Comparison of ENCODE assay signal across 8 cellular contexts in the genomic region with DNA sequence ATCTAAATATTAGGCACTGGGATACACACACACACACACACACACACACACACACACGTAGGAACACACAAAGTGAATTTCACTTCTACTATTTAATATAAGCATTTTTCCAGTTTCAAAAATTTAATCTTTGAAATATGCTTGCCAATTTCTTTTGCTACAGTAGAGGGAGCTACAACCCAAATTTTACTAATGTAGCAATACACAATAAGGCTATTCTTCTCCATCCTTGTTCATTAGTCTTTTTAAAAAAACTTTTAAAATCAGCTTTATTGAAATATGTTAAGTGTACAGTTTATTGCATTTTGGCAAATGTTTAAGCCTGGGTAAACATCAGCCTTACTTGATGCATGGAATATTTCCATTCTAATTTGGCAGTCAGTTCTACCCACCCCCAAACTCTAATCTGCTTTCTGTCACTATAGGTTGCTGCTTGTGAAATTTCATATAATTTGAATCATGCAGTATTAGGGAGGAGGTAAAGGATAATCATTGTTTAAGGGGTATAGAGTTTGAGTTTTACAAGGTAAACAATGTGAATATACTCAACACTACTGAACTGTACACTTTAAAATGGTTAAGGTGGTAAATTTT.
DNase-seq lines count a peak whose midpoint lies in the region; ATAC-seq and TF ChIP-seq lines count a peak whose summit lies in the region.

No MANE protein-coding gene starts in this region.

- no peaks in the 10 kb centered on the region for H3K9me2 ChIP-seq in Karpas-422 (replicated peaks; ENCODE audit: insufficient read depth, low read length)

- peak; percentile 31 for TF ChIP-seq CTCF in astrocyte of the cerebellum (IDR thresholded peaks at IDR 0.05; ENCODE audit: low read depth, low read length, missing control alignments)

- no peak overlapping the region for H3K27ac ChIP-seq in Karpas-422 (ENCODE audit: low read length)

- H3K4me3 ChIP-seq in Karpas-422 (ENCODE audit: low read length) (no peak overlapping the region), astrocyte of the cerebellum (ENCODE audit: low read depth, low read length) (no peak overlapping the region)

- peaks cover 11% of the 10 kb centered on the region for H3K4me1 ChIP-seq in Karpas-422 (ENCODE audit: low read length)

- H3K4me2 ChIP-seq in Karpas-422 (ENCODE audit: low read depth, low read length, poor library complexity, severe bottlenecking): no peak overlapping the region

- in situ Hi-C loops in astrocyte of the cerebellum (cut with HindIII; ENCODE audit: low sequenced_read_pairs): no loop called here

- no peaks in the 10 kb centered on the region for H3K27me3 ChIP-seq in Karpas-422 (ENCODE audit: low read length)

- H3K36me3 ChIP-seq in Karpas-422 (ENCODE audit: insufficient read depth, low read length): no peaks in the 10 kb centered on the region; the same call in 1 of the 2 replicates

- no peak overlapping the region for H2AFZ ChIP-seq in Karpas-422 (ENCODE audit: low read length)

- H3K9me3 ChIP-seq in Karpas-422 (ENCODE audit: low read length): no peaks in the 10 kb centered on the region

- ATAC-seq in left lobe of liver: peak; percentile 63

- H3K79me2 ChIP-seq in Karpas-422 (ENCODE audit: low read length): no peaks in the 10 kb centered on the region

- H4K20me1 ChIP-seq in Karpas-422 (ENCODE audit: insufficient read depth, low read depth, low read length): no peaks in the 10 kb centered on the region

- intact Hi-C loops in posterior vena cava (cut with DNase I): loop anchor here in 1 of 2 donors (5.0 kb wide), 1 partner anchor 244 kb away; no protein-coding TSS in a partner anchor

- DNase-seq in COR-L47 (lab: John Stamatoyannopoulos, UW) (peak; percentile 1), Karpas-422 (peak; percentile 74), astrocyte of the cerebellum (ENCODE audit: low read depth) (peak; percentile 20), left lobe of liver (ENCODE audit: low spot score) (no peak), posterior vena cava (ENCODE audit: low spot score) (no peak), UCSD-AML1 (lab: John Stamatoyannopoulos, UW; ENCODE audit: unreplicated experiment) (no peak), NCI-H524 treated with DMSO at 0.1 percent for 48 hours (lab: John Stamatoyannopoulos, UW) (no peak)
- no peak for DNase-seq in NK-92 treated with Interleukin-12 subunit alpha and Interleukin-12 subunit beta, amount 100 ng/mL, for 24 hours (lab: John Stamatoyannopoulos, UW)

- no peak overlapping the region for H3K9ac ChIP-seq in Karpas-422 (ENCODE audit: low read length)

Comparison
In these comparisons a context has a peak if more than half of its experiments do, and no peak if none do; other contexts are left out.
1. DNase-seq: peak in COR-L47 (single experiment), Karpas-422 (single experiment) and astrocyte of the cerebellum (single experiment); none in left lobe of liver (single experiment), posterior vena cava (single experiment), UCSD-AML1 (single experiment), NCI-H524 treated with DMSO at 0.1 percent for 48 hours (single experiment) and NK-92 treated with Interleukin-12 subunit alpha and Interleukin-12 subunit beta, amount 100 ng/mL, for 24 hours (single experiment).